In genomic region chr19:58519355-58520256, GRCh38 we compare ENCODE assay signal across 1 cellular context.
TF ChIP-seq lines count a peak whose summit lies in the region.

Gene ZBTB45, minus strand, starts transcription at chr19:58519810. Its CDS starts 2,137 bp downstream, at chr19:58517673.

TF ChIP-seq in HepG2, 621 proteins besides CTCF, POLR2A, EP300 and RAD21 (continued from another document and continues in another):
- TF ChIP-seq HOXA9 (CRISPR knock-in tag; IDR thresholded peaks at IDR 0.05; ENCODE audit: borderline replicate concordance) (peak; percentile 96), ESRRA (CRISPR knock-in tag; IDR thresholded peaks at IDR 0.05; ENCODE audit: low read depth) (peak; percentile 93), NFYB (CRISPR knock-in tag; IDR thresholded peaks at IDR 0.05) (peak; percentile 55), ZNF567 (CRISPR knock-in tag; IDR thresholded peaks at IDR 0.05; ENCODE audit: borderline replicate concordance) (no peak; the same call in 1 of the 2 replicates), FOXJ3 (CRISPR knock-in tag; IDR thresholded peaks at IDR 0.05; ENCODE audit: borderline replicate concordance) (peak; percentile 81), MLX (CRISPR knock-in tag; IDR thresholded peaks at IDR 0.05) (peak; percentile 65; the same call in 1 of the 2 replicates), MIER2 (CRISPR knock-in tag; IDR thresholded peaks at IDR 0.05) (peak; percentile 61; the same call in 1 of the 2 replicates), RERE (CRISPR knock-in tag; IDR thresholded peaks at IDR 0.05; ENCODE audit: low read depth) (peak; percentile 31; the same call in 1 of the 2 replicates), CREB3 (CRISPR knock-in tag; IDR thresholded peaks at IDR 0.05) (no peak), PLRG1 (conservative IDR thresholded peaks at IDR 0.05) (no peak), IRF1 (CRISPR knock-in tag; IDR thresholded peaks at IDR 0.05; ENCODE audit: low read depth) (no peak), RORA (CRISPR knock-in tag; IDR thresholded peaks at IDR 0.05) (no peak), ZBTB10 (CRISPR knock-in tag; IDR thresholded peaks at IDR 0.05; ENCODE audit: borderline replicate concordance) (peak; percentile 70; the same call in 1 of the 2 replicates), SMYD3 (CRISPR knock-in tag; IDR thresholded peaks at IDR 0.05) (no peak), E2F5 (CRISPR knock-in tag; conservative IDR thresholded peaks at IDR 0.05) (peak; percentile 58), ZFP90 (CRISPR knock-in tag; IDR thresholded peaks at IDR 0.05; ENCODE audit: borderline replicate concordance) (peak; percentile 95), ZNF292 (CRISPR knock-in tag; IDR thresholded peaks at IDR 0.05; ENCODE audit: borderline replicate concordance, low read depth) (no peak), ZNF839 (CRISPR knock-in tag; IDR thresholded peaks at IDR 0.05; ENCODE audit: borderline replicate concordance) (no peak; the same call in none of the 2 replicates), MEIS2 (CRISPR knock-in tag; IDR thresholded peaks at IDR 0.05) (peak; percentile 70), ATF1 (CRISPR knock-in tag; IDR thresholded peaks at IDR 0.05) (peak; percentile 76), SP140L (CRISPR knock-in tag; IDR thresholded peaks at IDR 0.05; ENCODE audit: borderline replicate concordance) (0 out of 2 replicates have a peak, but pooled peaks have one; percentile 57), FOXM1 (CRISPR knock-in tag; IDR thresholded peaks at IDR 0.05) (no peak)
- TF ChIP-seq, protein P1, sequence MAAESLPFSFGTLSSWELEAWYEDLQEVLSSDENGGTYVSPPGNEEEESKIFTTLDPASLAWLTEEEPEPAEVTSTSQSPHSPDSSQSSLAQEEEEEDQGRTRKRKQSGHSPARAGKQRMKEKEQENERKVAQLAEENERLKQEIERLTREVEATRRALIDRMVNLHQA (CRISPR knock-in tag; IDR thresholded peaks at IDR 0.05) = no peak
- TF ChIP-seq, protein P2, sequence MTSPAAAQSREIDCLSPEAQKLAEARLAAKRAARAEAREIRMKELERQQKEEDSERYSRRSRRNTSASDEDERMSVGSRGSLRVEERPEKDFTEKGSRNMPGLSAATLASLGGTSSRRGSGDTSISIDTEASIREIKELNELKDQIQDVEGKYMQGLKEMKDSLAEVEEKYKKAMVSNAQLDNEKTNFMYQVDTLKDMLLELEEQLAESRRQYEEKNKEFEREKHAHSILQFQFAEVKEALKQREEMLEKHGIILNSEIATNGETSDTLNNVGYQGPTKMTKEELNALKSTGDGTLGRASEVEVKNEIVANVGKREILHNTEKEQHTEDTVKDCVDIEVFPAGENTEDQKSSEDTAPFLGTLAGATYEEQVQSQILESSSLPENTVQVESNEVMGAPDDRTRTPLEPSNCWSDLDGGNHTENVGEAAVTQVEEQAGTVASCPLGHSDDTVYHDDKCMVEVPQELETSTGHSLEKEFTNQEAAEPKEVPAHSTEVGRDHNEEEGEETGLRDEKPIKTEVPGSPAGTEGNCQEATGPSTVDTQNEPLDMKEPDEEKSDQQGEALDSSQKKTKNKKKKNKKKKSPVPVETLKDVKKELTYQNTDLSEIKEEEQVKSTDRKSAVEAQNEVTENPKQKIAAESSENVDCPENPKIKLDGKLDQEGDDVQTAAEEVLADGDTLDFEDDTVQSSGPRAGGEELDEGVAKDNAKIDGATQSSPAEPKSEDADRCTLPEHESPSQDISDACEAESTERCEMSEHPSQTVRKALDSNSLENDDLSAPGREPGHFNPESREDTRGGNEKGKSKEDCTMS (CRISPR knock-in tag; conservative IDR thresholded peaks at IDR 0.05) = 0 out of 2 replicates have a peak, but pooled peaks have one; percentile 71
- TF ChIP-seq, protein P3, sequence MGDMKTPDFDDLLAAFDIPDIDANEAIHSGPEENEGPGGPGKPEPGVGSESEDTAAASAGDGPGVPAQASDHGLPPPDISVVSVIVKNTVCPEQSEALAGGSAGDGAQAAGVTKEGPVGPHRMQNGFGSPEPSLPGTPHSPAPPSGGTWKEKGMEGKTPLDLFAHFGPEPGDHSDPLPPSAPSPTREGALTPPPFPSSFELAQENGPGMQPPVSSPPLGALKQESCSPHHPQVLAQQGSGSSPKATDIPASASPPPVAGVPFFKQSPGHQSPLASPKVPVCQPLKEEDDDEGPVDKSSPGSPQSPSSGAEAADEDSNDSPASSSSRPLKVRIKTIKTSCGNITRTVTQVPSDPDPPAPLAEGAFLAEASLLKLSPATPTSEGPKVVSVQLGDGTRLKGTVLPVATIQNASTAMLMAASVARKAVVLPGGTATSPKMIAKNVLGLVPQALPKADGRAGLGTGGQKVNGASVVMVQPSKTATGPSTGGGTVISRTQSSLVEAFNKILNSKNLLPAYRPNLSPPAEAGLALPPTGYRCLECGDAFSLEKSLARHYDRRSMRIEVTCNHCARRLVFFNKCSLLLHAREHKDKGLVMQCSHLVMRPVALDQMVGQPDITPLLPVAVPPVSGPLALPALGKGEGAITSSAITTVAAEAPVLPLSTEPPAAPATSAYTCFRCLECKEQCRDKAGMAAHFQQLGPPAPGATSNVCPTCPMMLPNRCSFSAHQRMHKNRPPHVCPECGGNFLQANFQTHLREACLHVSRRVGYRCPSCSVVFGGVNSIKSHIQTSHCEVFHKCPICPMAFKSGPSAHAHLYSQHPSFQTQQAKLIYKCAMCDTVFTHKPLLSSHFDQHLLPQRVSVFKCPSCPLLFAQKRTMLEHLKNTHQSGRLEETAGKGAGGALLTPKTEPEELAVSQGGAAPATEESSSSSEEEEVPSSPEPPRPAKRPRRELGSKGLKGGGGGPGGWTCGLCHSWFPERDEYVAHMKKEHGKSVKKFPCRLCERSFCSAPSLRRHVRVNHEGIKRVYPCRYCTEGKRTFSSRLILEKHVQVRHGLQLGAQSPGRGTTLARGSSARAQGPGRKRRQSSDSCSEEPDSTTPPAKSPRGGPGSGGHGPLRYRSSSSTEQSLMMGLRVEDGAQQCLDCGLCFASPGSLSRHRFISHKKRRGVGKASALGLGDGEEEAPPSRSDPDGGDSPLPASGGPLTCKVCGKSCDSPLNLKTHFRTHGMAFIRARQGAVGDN (CRISPR knock-in tag; IDR thresholded peaks at IDR 0.05) = peak; percentile 98
- TF ChIP-seq, protein P4, sequence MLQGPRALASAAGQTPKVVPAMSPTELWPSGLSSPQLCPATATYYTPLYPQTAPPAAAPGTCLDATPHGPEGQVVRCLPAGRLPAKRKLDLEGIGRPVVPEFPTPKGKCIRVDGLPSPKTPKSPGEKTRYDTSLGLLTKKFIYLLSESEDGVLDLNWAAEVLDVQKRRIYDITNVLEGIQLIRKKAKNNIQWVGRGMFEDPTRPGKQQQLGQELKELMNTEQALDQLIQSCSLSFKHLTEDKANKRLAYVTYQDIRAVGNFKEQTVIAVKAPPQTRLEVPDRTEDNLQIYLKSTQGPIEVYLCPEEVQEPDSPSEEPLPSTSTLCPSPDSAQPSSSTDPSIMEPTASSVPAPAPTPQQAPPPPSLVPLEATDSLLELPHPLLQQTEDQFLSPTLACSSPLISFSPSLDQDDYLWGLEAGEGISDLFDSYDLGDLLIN (CRISPR knock-in tag; IDR thresholded peaks at IDR 0.05; ENCODE audit: borderline replicate concordance) = peak; percentile 91; the same call in 1 of the 2 replicates
- TF ChIP-seq, protein P5, sequence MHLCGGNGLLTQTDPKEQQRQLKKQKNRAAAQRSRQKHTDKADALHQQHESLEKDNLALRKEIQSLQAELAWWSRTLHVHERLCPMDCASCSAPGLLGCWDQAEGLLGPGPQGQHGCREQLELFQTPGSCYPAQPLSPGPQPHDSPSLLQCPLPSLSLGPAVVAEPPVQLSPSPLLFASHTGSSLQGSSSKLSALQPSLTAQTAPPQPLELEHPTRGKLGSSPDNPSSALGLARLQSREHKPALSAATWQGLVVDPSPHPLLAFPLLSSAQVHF (CRISPR knock-in tag; IDR thresholded peaks at IDR 0.05) = peak; percentile 81
- TF ChIP-seq, protein P6, sequence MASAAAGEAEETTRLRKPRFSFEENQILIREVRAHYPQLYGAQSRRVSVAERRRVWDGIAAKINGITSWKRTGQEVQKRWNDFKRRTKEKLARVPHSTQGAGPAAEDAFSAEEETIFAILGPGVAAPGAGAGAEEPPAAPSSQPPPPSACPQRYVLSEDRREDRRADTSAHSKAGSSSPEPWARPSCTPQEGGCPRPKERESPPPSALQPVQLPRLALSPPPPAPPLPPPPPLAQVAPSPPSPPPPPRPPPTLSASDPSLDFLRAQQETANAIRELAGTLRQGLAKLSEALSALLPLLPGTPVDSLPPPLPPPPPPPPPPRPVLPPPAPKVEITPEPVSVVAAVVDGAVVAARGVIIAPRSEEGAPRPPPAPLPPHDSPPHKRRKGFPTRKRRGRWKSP (CRISPR knock-in tag; IDR thresholded peaks at IDR 0.05) = peak; percentile 85; the same call in 1 of the 2 replicates
